In genomic region chr2:38527338-38528007, GRCh38 we compare ENCODE assay signal across 10 cellular contexts.
A peak's percentile ranks its signal among the peaks of the same experiment; 100 is the strongest.
DNase-seq lines count a peak whose midpoint lies in the region; ATAC-seq and TF ChIP-seq lines count a peak whose summit lies in the region.
"Had no signal": no experiment of that assay in that cellular context is flagged by ENCODE, and none has a peak within 500 bp of the region (broad histone marks: within the 10 kb centered on the region; RNA-seq: fewer than 3 reads in every experiment).

No MANE protein-coding gene starts in this region.

- H4K8ac ChIP-seq in trophoblast cell (ENCODE audit: low read depth, low read length) = no peak overlapping the region

- no peak for TF ChIP-seq CTCF in Calu3 (IDR thresholded peaks at IDR 0.05; ENCODE audit: unreplicated experiment)
- no peak for TF ChIP-seq CTCF in PC-9 (conservative IDR thresholded peaks at IDR 0.05)
- TF ChIP-seq CTCF in epithelial cell of esophagus (IDR thresholded peaks at IDR 0.05; ENCODE audit: insufficient read depth, low read depth, low read length, missing control alignments) = no peak
- TF ChIP-seq CTCF in body of pancreas (IDR thresholded peaks at IDR 0.05) = no peak

- BruUV-seq in Calu3 (replicated peaks; lab: Mats Ljungman, UMichigan) (no TSS peak), PC-9 (replicated peaks; lab: Mats Ljungman, UMichigan) (no TSS peak)

- H2BK120ac ChIP-seq in trophoblast cell (ENCODE audit: insufficient read depth, low read length, poor library complexity) = no peak overlapping the region

- no peak overlapping the region for H3K4ac ChIP-seq in trophoblast cell (ENCODE audit: low read depth, low read length)

- no peak overlapping the region for H3K23ac ChIP-seq in trophoblast cell (ENCODE audit: low read length)

- peak overlapping the region; percentile 59 for H3K4me3 Mint-ChIP-seq in Calu3 (ENCODE audit: low read depth, unreplicated experiment)
- no peak overlapping the region for H3K4me3 Mint-ChIP-seq in T-helper 2 cell treated with Interferon-gamma antibody and Interleukin-4, amounts not matched to agents 5 μg/mL and 100 μg/mL, for 36 hours

- ATAC-seq in body of pancreas = no peak

- H2AFZ ChIP-seq in PC-9 = 0 out of 2 replicates have a peak overlapping the region, but pooled peaks have one; percentile 70
- H2AFZ ChIP-seq in trophoblast cell (ENCODE audit: insufficient read depth, low read length, poor library complexity) = no peak overlapping the region

- H3K36me3 ChIP-seq in PC-9 (ENCODE audit: low read depth) (no peaks in the 10 kb centered on the region), trophoblast cell (ENCODE audit: control insufficient read depth in 1 of 2, insufficient read depth in 2 of 2, low read length in 2 of 2) (no peaks in the 10 kb centered on the region), body of pancreas (replicated peaks in 1 of 2; ENCODE audit: insufficient read depth in 1 of 2, low read depth in 2 of 2) (no peaks in the 10 kb centered on the region)

- no peak overlapping the region for H3K27ac ChIP-seq in PC-9
- no peak overlapping the region for H3K27ac ChIP-seq in trophoblast cell (ENCODE audit: low read depth, low read length)
- no peak overlapping the region for H3K27ac ChIP-seq in body of pancreas

- H2AK5ac ChIP-seq in trophoblast cell (ENCODE audit: low read length) = no peak overlapping the region

- H3K18ac ChIP-seq in trophoblast cell (ENCODE audit: low read length) = no peak overlapping the region

- H3K27me3 ChIP-seq in PC-9 (ENCODE audit: insufficient read depth, low read depth) = no peaks in the 10 kb centered on the region
- no peaks in the 10 kb centered on the region for H3K27me3 ChIP-seq in trophoblast cell (ENCODE audit: insufficient read depth, low read length)
- H3K27me3 ChIP-seq in body of pancreas = no peaks in the 10 kb centered on the region

- no peak overlapping the region for H2BK12ac ChIP-seq in trophoblast cell (ENCODE audit: low read length)

- intact Hi-C loops in Calu3 (cut with micrococcal nuclease; ENCODE audit: unreplicated experiment) = no loop called here
- intact Hi-C loops in PC-9 (cut with micrococcal nuclease; ENCODE audit: unreplicated experiment) = no loop called here
- intact Hi-C loops in body of pancreas (cut with DNase I) = no loop called here

- no peaks in the 10 kb centered on the region for H3K79me2 ChIP-seq in PC-9 (ENCODE audit: low read depth)
- H3K79me2 ChIP-seq in trophoblast cell (ENCODE audit: control insufficient read depth, insufficient read depth, low read length, poor library complexity) = no peaks in the 10 kb centered on the region

- POLR2A ChIA-PET in PC-9 (lab: Charles Lee; ENCODE audit: unreplicated experiment) = interaction anchor here (0.7 kb wide), 1 partner anchor 35 kb away, joined by 12 read pairs; no protein-coding TSS in a partner anchor

- H3K9ac ChIP-seq in trophoblast cell (ENCODE audit: low read length) = no peak overlapping the region

- no peak overlapping the region for H2BK5ac ChIP-seq in trophoblast cell (ENCODE audit: low read depth, low read length, poor library complexity)

- H4K20me1 ChIP-seq in PC-9 (ENCODE audit: insufficient read depth) = no peaks in the 10 kb centered on the region

- DNase-seq in Calu3 (no peak), PC-9 (no peak), epithelial cell of esophagus (ENCODE audit: low read depth) (no peak), trophoblast cell (no peak), body of pancreas (no peak), H4 (ENCODE audit: low spot score) (no peak), AG08396 (ENCODE audit: low spot score) (no peak)
- DNase-seq in T-helper 2 cell treated with Interferon-gamma antibody and Interleukin-4, amounts not matched to agents 5 μg/mL and 100 μg/mL, for 36 hours (ENCODE audit: low spot score) = no peak
- DNase-seq: foreskin melanocyte, NCI-H2029 treated with DMSO at 0.1 percent for 48 hours had no signal

- H3K4me3 ChIP-seq in PC-9 (peak overlapping the region; percentile 59), epithelial cell of esophagus (ENCODE audit: low read length) (peak overlapping the region; percentile 20), trophoblast cell (ENCODE audit: low read depth, low read length) (no peak overlapping the region), body of pancreas (no peak overlapping the region)

- TF ChIP-seq POLR2A in body of pancreas (IDR thresholded peaks at IDR 0.05) = no peak

- WGBS in trophoblast cell (ENCODE audit: extremely low coverage, insufficient coverage, insufficient read length) = 100% methylated on average over 2 of the region's 5 CpGs
- WGBS in body of pancreas, 2 donors = 86 to 87% methylated on average over 5 of the region's 5 CpGs

- H3K27ac Mint-ChIP-seq in Calu3 (ENCODE audit: unreplicated experiment) = no peak overlapping the region
- no peak overlapping the region for H3K27ac Mint-ChIP-seq in T-helper 2 cell treated with Interferon-gamma antibody and Interleukin-4, amounts not matched to agents 5 μg/mL and 100 μg/mL, for 36 hours

- no peaks in the 10 kb centered on the region for H3K4me1 Mint-ChIP-seq in Calu3 (ENCODE audit: low read depth, unreplicated experiment)
- peaks cover 2% of the 10 kb centered on the region for H3K4me1 Mint-ChIP-seq in T-helper 2 cell treated with Interferon-gamma antibody and Interleukin-4, amounts not matched to agents 5 μg/mL and 100 μg/mL, for 36 hours (ENCODE audit: low read depth)

- no peak overlapping the region for H4K91ac ChIP-seq in trophoblast cell (ENCODE audit: low read depth, low read length)

- H3K36me3 Mint-ChIP-seq in Calu3 (ENCODE audit: insufficient read depth, unreplicated experiment) = no peaks in the 10 kb centered on the region
- H3K36me3 Mint-ChIP-seq in T-helper 2 cell treated with Interferon-gamma antibody and Interleukin-4, amounts not matched to agents 5 μg/mL and 100 μg/mL, for 36 hours (ENCODE audit: low read depth) = no peaks in the 10 kb centered on the region

- H3K4me1 ChIP-seq in PC-9 (replicated peaks; ENCODE audit: insufficient read depth) (peaks cover 20% of the 10 kb centered on the region), trophoblast cell (ENCODE audit: control insufficient read depth in 1 of 2, insufficient read depth in 2 of 2, low read length in 2 of 2) (peaks cover 0 to 2% of the 10 kb centered on the region in 2 experiments), body of pancreas (peaks cover 5% of the 10 kb centered on the region)

- H3K79me1 ChIP-seq in trophoblast cell (ENCODE audit: low read length) = no peaks in the 10 kb centered on the region

- H4K12ac ChIP-seq in trophoblast cell (ENCODE audit: low read depth, low read length) = no peak overlapping the region

- H3F3A ChIP-seq in PC-9 (ENCODE audit: insufficient read depth, low read depth) = no peaks in the 10 kb centered on the region; the same call in 1 of the 2 replicates

- H3K9me3 ChIP-seq in PC-9 (ENCODE audit: insufficient read depth, low read depth) (no peaks in the 10 kb centered on the region), trophoblast cell (ENCODE audit: insufficient read depth, low read depth, low read length) (no peaks in the 10 kb centered on the region), body of pancreas (no peaks in the 10 kb centered on the region)

- H3K14ac ChIP-seq in trophoblast cell (ENCODE audit: low read length) = no peak overlapping the region

- H3K4me2 ChIP-seq in PC-9 (peak overlapping the region; percentile 79), trophoblast cell (ENCODE audit: low read length) (peak overlapping the region; percentile 74)

- H3K9me3 Mint-ChIP-seq in Calu3 (ENCODE audit: low read depth, unreplicated experiment) = no peaks in the 10 kb centered on the region
- H3K9me3 Mint-ChIP-seq in T-helper 2 cell treated with Interferon-gamma antibody and Interleukin-4, amounts not matched to agents 5 μg/mL and 100 μg/mL, for 36 hours = no peaks in the 10 kb centered on the region

- CTCF ChIA-PET in Calu3 (lab: Charles Lee) (interaction anchor here (1.2 kb wide), 1 partner anchor 253 kb away, joined by 4 read pairs; no protein-coding TSS in a partner anchor), PC-9 (lab: Charles Lee) (interaction anchor here (0.6 to 0.8 kb wide), 4 partner anchors 70 to 1130 kb away, joined by 3 to 8 read pairs (median 5); no protein-coding TSS in a partner anchor)

- H3K9me2 ChIP-seq in PC-9 (ENCODE audit: insufficient read depth) = no peaks in the 10 kb centered on the region

- H3K27me3 Mint-ChIP-seq in Calu3 (ENCODE audit: unreplicated experiment) = no peaks in the 10 kb centered on the region
- peaks cover 31% of the 10 kb centered on the region for H3K27me3 Mint-ChIP-seq in T-helper 2 cell treated with Interferon-gamma antibody and Interleukin-4, amounts not matched to agents 5 μg/mL and 100 μg/mL, for 36 hours (ENCODE audit: low read depth)

Comparison
In these comparisons a context has a peak if more than half of its experiments do, and no peak if none do; other contexts are left out.
1. H3K4me3 ChIP-seq: peak in PC-9 (single experiment) and epithelial cell of esophagus (single experiment); none in trophoblast cell (single experiment) and body of pancreas (0 of 2).